26 cellular contexts compared by ENCODE assay signal in genomic region chr7:41418337-41418736, GRCh38.
DNase-seq lines count a peak whose midpoint lies in the region; ATAC-seq, FAIRE-seq and TF ChIP-seq lines count a peak whose summit lies in the region.
"Had no signal": no experiment of that assay in that cellular context is flagged by ENCODE, and none has a peak within 500 bp of the region (broad histone marks: within the 10 kb centered on the region; RNA-seq: fewer than 3 reads in every experiment).

No MANE protein-coding gene starts in this region.

- no peaks in the 10 kb centered on the region for H3K27me3 ChIP-seq in GM23338 (ENCODE audit: insufficient read depth)
- no peaks in the 10 kb centered on the region for H3K27me3 ChIP-seq in PC-3 (ENCODE audit: low read length)
- no peaks in the 10 kb centered on the region; a peak in 1 of 7 replicates for H3K27me3 ChIP-seq in H1 (replicated peaks in 1 of 4; ENCODE audit: control insufficient read depth in 3 of 4, extremely low read depth in 1 of 4, insufficient read depth in 3 of 4, low read length in 3 of 4)
- no peaks in the 10 kb centered on the region for H3K27me3 ChIP-seq in uterus
- H3K27me3 ChIP-seq: BE2C; BLaER1 treated with 17β-estradiol and CSF1 and Interleukin-3, amounts not matched to agents 10 nM and 100 nM had no signal

- CTCF ChIA-PET in PC-3 (lab: Charles Lee) (no interaction called here), H1 (lab: Charles Lee; ENCODE audit: partially characterized antibody) (interaction anchor here (1.0 to 1.6 kb wide), 4 partner anchors 11 to 289 kb away, joined by 3 to 6 read pairs (median 3); no protein-coding TSS in a partner anchor)

- ATAC-seq in GM23338, result no peak
- peak; percentile 79 for ATAC-seq in PC-3
- ATAC-seq in left lobe of liver, result peak; percentile 44
- no peak for ATAC-seq in left cardiac atrium
- ATAC-seq: A549, GM12878 had no signal

- TF ChIP-seq RAD21 in H1 (IDR thresholded peaks at IDR 0.05 in 1 of 2, conservative IDR thresholded peaks at IDR 0.05 in 1 of 2; ENCODE audit: low read depth in 2 of 2, low read length in 2 of 2), result no peak

- POLR2A ChIA-PET in PC-3 (lab: Charles Lee; ENCODE audit: unreplicated experiment) (no interaction called here), H1 (lab: Charles Lee; ENCODE audit: partially characterized antibody) (no interaction called here)

- no peaks in the 10 kb centered on the region for H3K27me3 Mint-ChIP-seq in GM23338 (ENCODE audit: insufficient read depth, low read depth, poor library complexity)
- H3K27me3 Mint-ChIP-seq: CD4-positive, alpha-beta T cell; CD8-positive, alpha-beta memory T cell had no signal

- H3K79me1 ChIP-seq in H1 (ENCODE audit: low read depth, low read length), result no peaks in the 10 kb centered on the region

- DNase-seq in GM23338 (ENCODE audit: low spot score) (peak; percentile 5), PC-3 (peak; percentile 44), H1 (ENCODE audit: low read depth in 1 of 2, low spot score in 2 of 2) (no peak), left lobe of liver (ENCODE audit: low spot score) (no peak), left cardiac atrium (no peak), anterior cingulate cortex (lab: John Stamatoyannopoulos, UW) (no peak), uterus (no peak)
- DNase-seq: 8988T; ACHN; AML-193; BE2C; CD4-positive, alpha-beta T cell; CD8-positive, alpha-beta memory T cell; DMS 273 treated with DMSO at 0.1 percent for 48 hours; DMS79; EL; GDM1; GOT3; H7; HCEC 1CT had no signal

- H3K4me2 ChIP-seq in GM23338, result no peak overlapping the region
- H3K4me2 ChIP-seq in PC-3 (ENCODE audit: low read length), result no peak overlapping the region
- no peak overlapping the region for H3K4me2 ChIP-seq in H1 (ENCODE audit: insufficient read depth in 1 of 2, low read depth in 2 of 2, low read length in 2 of 2)
- H3K4me2 ChIP-seq: A549; BLaER1 treated with 17β-estradiol and CSF1 and Interleukin-3, amounts not matched to agents 10 nM and 100 nM had no signal

- no peak overlapping the region for H2BK12ac ChIP-seq in H1 (ENCODE audit: low read depth, low read length)

- no peak overlapping the region for H2AK5ac ChIP-seq in H1 (ENCODE audit: low read depth, low read length)

- intact Hi-C loops in PC-3 (cut with micrococcal nuclease) (no loop called here), left cardiac atrium (cut with DNase I) (no loop called here), uterus (cut with DNase I; ENCODE audit: low total_unique reads) (no loop called here)

- no peak for FAIRE-seq in H1 (lab: Jason Lieb, UNC)
- FAIRE-seq: A549, D721Med, GM12878, GM19239 had no signal

- no peak overlapping the region for H2BK5ac ChIP-seq in H1 (ENCODE audit: low read depth, low read length)

- H3K4me3 ChIP-seq in GM23338 (no peak overlapping the region), PC-3 (ENCODE audit: low read length) (no peak overlapping the region), H1 (ENCODE audit: extremely low read depth in 1 of 4, insufficient read depth in 2 of 4, low read depth in 3 of 4, low read length in 4 of 4) (no peak overlapping the region), uterus (no peak overlapping the region)
- H3K4me3 ChIP-seq: A549; BLaER1 treated with 17β-estradiol and CSF1 and Interleukin-3, amounts not matched to agents 10 nM and 100 nM; GM12878 had no signal

- no peak overlapping the region for H3K18ac ChIP-seq in H1 (ENCODE audit: extremely low read depth, low read length)

- H3K36me3 Mint-ChIP-seq in GM23338 (ENCODE audit: low read depth), result no peaks in the 10 kb centered on the region
- H3K36me3 Mint-ChIP-seq: CD14-positive monocyte; CD8-positive, alpha-beta memory T cell had no signal

- H3K23ac ChIP-seq in H1 (ENCODE audit: insufficient read length), result no peak overlapping the region

- H3K9me2 ChIP-seq in GM23338 (ENCODE audit: insufficient read depth), result no peaks in the 10 kb centered on the region
- no peaks in the 10 kb centered on the region for H3K9me2 ChIP-seq in PC-3 (replicated peaks; ENCODE audit: low read length)

- H2BK120ac ChIP-seq in H1 (replicated peaks; ENCODE audit: low read depth, low read length), result no peak overlapping the region

- no TSS peak for BruUV-seq in PC-3 (replicated peaks; lab: Mats Ljungman, UMichigan)

- no peak overlapping the region for H3K4me3 Mint-ChIP-seq in GM23338
- H3K4me3 Mint-ChIP-seq: CD14-positive monocyte; CD4-positive, alpha-beta T cell; CD8-positive, alpha-beta memory T cell had no signal

- no peak overlapping the region for H4K91ac ChIP-seq in H1 (replicated peaks; ENCODE audit: insufficient read length, low read length)

- H3K79me2 ChIP-seq in GM23338 (replicated peaks; ENCODE audit: insufficient read depth) (no peaks in the 10 kb centered on the region), PC-3 (ENCODE audit: low read length) (no peaks in the 10 kb centered on the region), H1 (ENCODE audit: control insufficient read depth in 1 of 2, insufficient read depth in 2 of 2, low read length in 2 of 2) (no peaks in the 10 kb centered on the region)

- no peaks in the 10 kb centered on the region for H3K23me2 ChIP-seq in H1 (ENCODE audit: low read depth, low read length)

- WGBS in H1 (ENCODE audit: extremely low coverage in 1 of 2, insufficient coverage in 1 of 2, insufficient read length in 1 of 2, insufficient replicate concordance in 2 of 2, low coverage in 1 of 2, low lambda C conversion rate in 2 of 2, missing lambda C conversion rate in 1 of 2), 2 experiments, result 63% methylated on average over 3 of the region's 3 CpGs; no CpG with 5 or more reads in 1 of the 2 experiments

- TF ChIP-seq POLR2A in H1 (IDR thresholded peaks at IDR 0.05; ENCODE audit: control extremely low read depth in 1 of 2, low read depth in 2 of 2, low read length in 2 of 2) (no peak), uterus (IDR thresholded peaks at IDR 0.05) (no peak)

- no peaks in the 10 kb centered on the region; the same call in 2 of the 3 replicates for H3K9me3 Mint-ChIP-seq in GM23338

- H3K4me1 Mint-ChIP-seq in GM23338, result peaks cover 6% of the 10 kb centered on the region
- H3K4me1 Mint-ChIP-seq: CD14-positive monocyte; CD8-positive, alpha-beta memory T cell had no signal

- H3K9ac ChIP-seq in PC-3 (ENCODE audit: low read length) (no peak overlapping the region), H1 (replicated peaks in 1 of 4; ENCODE audit: extremely low read depth in 1 of 4, low read depth in 3 of 4, low read length in 3 of 4) (no peak overlapping the region)
- H3K9ac ChIP-seq: BLaER1 treated with 17β-estradiol and CSF1 and Interleukin-3, amounts not matched to agents 10 nM and 100 nM had no signal

- H3K36me3 ChIP-seq in GM23338 (ENCODE audit: insufficient read depth) (no peaks in the 10 kb centered on the region), PC-3 (ENCODE audit: low read depth, low read length) (no peaks in the 10 kb centered on the region), H1 (ENCODE audit: control insufficient read depth in 2 of 4, insufficient read depth in 4 of 4, low read length in 3 of 4) (no peaks in the 10 kb centered on the region), uterus (no peaks in the 10 kb centered on the region)
- H3K36me3 ChIP-seq: BE2C; BLaER1 treated with 17β-estradiol and CSF1 and Interleukin-3, amounts not matched to agents 10 nM and 100 nM had no signal

- H2AFZ ChIP-seq in GM23338 (peak overlapping the region; percentile 39), PC-3 (ENCODE audit: low read length) (peak overlapping the region; percentile 40; the same call in 1 of the 2 replicates), H1 (ENCODE audit: low read length) (peak overlapping the region; percentile 28; the same call in 1 of the 2 replicates)

- H4K5ac ChIP-seq in H1 (ENCODE audit: insufficient read length, low read depth, low read length), result no peak overlapping the region

- H3K9me3 ChIP-seq in PC-3 (ENCODE audit: low read length) (no peaks in the 10 kb centered on the region), H1 (ENCODE audit: insufficient read depth in 2 of 2, low read depth in 1 of 2, low read length in 1 of 2) (no peaks in the 10 kb centered on the region), uterus (no peaks in the 10 kb centered on the region)
- H3K9me3 ChIP-seq: BE2C had no signal

- no peak overlapping the region for H3K27ac Mint-ChIP-seq in GM23338
- H3K27ac Mint-ChIP-seq: CD4-positive, alpha-beta T cell; CD8-positive, alpha-beta memory T cell had no signal

- no peak overlapping the region for H3K56ac ChIP-seq in H1 (replicated peaks; ENCODE audit: insufficient read length, low read depth, low read length)

- TF ChIP-seq EP300 in H1 (IDR thresholded peaks at IDR 0.05; ENCODE audit: borderline replicate concordance in 1 of 2, low read depth in 2 of 2, low read length in 2 of 2), result no peak

- TF ChIP-seq CTCF in GM23338 (conservative IDR thresholded peaks at IDR 0.05; ENCODE audit: low read depth in 2 of 2) (no peak), PC-3 (conservative IDR thresholded peaks at IDR 0.05; ENCODE audit: low read depth, low read length) (no peak), H1 (IDR thresholded peaks at IDR 0.05; ENCODE audit: control extremely low read depth in 1 of 3, insufficient read depth in 1 of 3, low read depth in 1 of 3, low read length in 3 of 3) (no peak), uterus (IDR thresholded peaks at IDR 0.05) (no peak)

- no peak overlapping the region for H3K14ac ChIP-seq in H1 (ENCODE audit: insufficient read length)

- no peak overlapping the region for H3K27ac ChIP-seq in GM23338 (ENCODE audit: low read depth)
- H3K27ac ChIP-seq in PC-3 (ENCODE audit: low read length), result no peak overlapping the region
- no peak overlapping the region for H3K27ac ChIP-seq in H1 (ENCODE audit: low read depth, low read length)
- H3K27ac ChIP-seq in uterus, result no peak overlapping the region
- H3K27ac ChIP-seq: A549; BLaER1 treated with 17β-estradiol and CSF1 and Interleukin-3, amounts not matched to agents 10 nM and 100 nM had no signal

- 0 out of 2 replicates have a peak overlapping the region, but pooled peaks have one; percentile 73 for H2BK20ac ChIP-seq in H1 (ENCODE audit: low read length)

- H2BK15ac ChIP-seq in H1 (ENCODE audit: low read length), result no peak overlapping the region

- H3K4me1 ChIP-seq in GM23338 (ENCODE audit: insufficient read depth) (no peaks in the 10 kb centered on the region; the same call in 1 of the 2 replicates), PC-3 (ENCODE audit: insufficient read depth, low read length) (peaks cover 12% of the 10 kb centered on the region; the same call in 1 of the 2 replicates), H1 (replicated peaks in 1 of 4; ENCODE audit: control insufficient read depth in 3 of 4, insufficient read depth in 4 of 4, low read length in 3 of 4) (peaks cover 0 to 4% (median 0%) of the 10 kb centered on the region in 4 experiments; a peak in 1 of 7 replicates), uterus (no peaks in the 10 kb centered on the region)
- H3K4me1 ChIP-seq: A549; BE2C; BLaER1 treated with 17β-estradiol and CSF1 and Interleukin-3, amounts not matched to agents 10 nM and 100 nM had no signal

- H4K20me1 ChIP-seq in GM23338 (replicated peaks; ENCODE audit: insufficient read depth) (no peaks in the 10 kb centered on the region), PC-3 (ENCODE audit: low read length) (no peaks in the 10 kb centered on the region), H1 (replicated peaks in 1 of 2; ENCODE audit: control insufficient read depth in 1 of 2, insufficient read depth in 2 of 2, low read length in 2 of 2) (no peaks in the 10 kb centered on the region)
- H4K20me1 ChIP-seq: BLaER1 treated with 17β-estradiol and CSF1 and Interleukin-3, amounts not matched to agents 10 nM and 100 nM had no signal

- no peak overlapping the region for H4K8ac ChIP-seq in H1 (ENCODE audit: extremely low read depth, insufficient read depth, low read length)

- no peaks in the 10 kb centered on the region for H3F3A ChIP-seq in GM23338 (replicated peaks; ENCODE audit: low read depth)
- no peaks in the 10 kb centered on the region for H3F3A ChIP-seq in PC-3 (ENCODE audit: low read length, unreplicated experiment)

- H3K4ac ChIP-seq in H1 (replicated peaks; ENCODE audit: insufficient read length, low read depth, low read length), result no peak overlapping the region

Comparison
In these comparisons a context has a peak if more than half of its experiments do, and no peak if none do; other contexts are left out.
1. ATAC-seq: peak in PC-3 (single experiment) and left lobe of liver (single experiment); none in GM23338 (single experiment) and left cardiac atrium (0 of 2).
2. DNase-seq: peak in GM23338 (single experiment) and PC-3 (single experiment); none in H1 (0 of 2), left lobe of liver (single experiment), left cardiac atrium (single experiment), anterior cingulate cortex (0 of 58) and uterus (0 of 2).
3. Peak in every context shown above with its lines, with median percentiles within 50 percentile points of each other: H2AFZ ChIP-seq.